In genomic region chr5:53934126-53934856, GRCh38 we compare ENCODE assay signal across 19 cellular contexts.
DNase-seq lines count a peak whose midpoint lies in the region; ATAC-seq, FAIRE-seq and TF ChIP-seq lines count a peak whose summit lies in the region.
"Had no signal": no experiment of that assay in that cellular context is flagged by ENCODE, and none has a peak within 500 bp of the region (broad histone marks: within the 10 kb centered on the region; RNA-seq: fewer than 3 reads in every experiment).

No MANE protein-coding gene starts in this region.

- H4K20me1 ChIP-seq in SK-N-SH (ENCODE audit: insufficient read depth) (no peaks in the 10 kb centered on the region), osteoblast (ENCODE audit: insufficient read depth, low read length) (no peaks in the 10 kb centered on the region)

- peak; percentile 39 for FAIRE-seq in endometrium (lab: Jason Lieb, UNC)

- H3K27me3 ChIP-seq in SK-N-SH (ENCODE audit: insufficient read depth) (no peaks in the 10 kb centered on the region), osteoblast (ENCODE audit: insufficient read depth, low read length) (no peaks in the 10 kb centered on the region), vagina (no peaks in the 10 kb centered on the region)
- H3K27me3 ChIP-seq: cardiac muscle cell, dorsolateral prefrontal cortex, testis had no signal

- TF ChIP-seq CTCF in SK-N-SH (IDR thresholded peaks at IDR 0.05) = no peak
- no peak for TF ChIP-seq CTCF in osteoblast (IDR thresholded peaks at IDR 0.05; ENCODE audit: extremely low read depth, low read depth, low read length)
- no peak for TF ChIP-seq CTCF in vagina (IDR thresholded peaks at IDR 0.05)

- intact Hi-C loops in vagina (cut with DNase I) = no loop called here

- TF ChIP-seq RAD21 in SK-N-SH (IDR thresholded peaks at IDR 0.05; ENCODE audit: low read length) = no peak

- H3K4me1 ChIP-seq in SK-N-SH (ENCODE audit: control insufficient read depth in 1 of 2, insufficient read depth in 2 of 2, low read depth in 1 of 2, low read length in 1 of 2) (peaks cover 3 to 14% of the 10 kb centered on the region in 2 experiments; a peak in 3 of 4 replicates), osteoblast (ENCODE audit: insufficient read depth, low read length) (peaks cover 5% of the 10 kb centered on the region), vagina (no peaks in the 10 kb centered on the region)

- CTCF ChIA-PET in SK-N-SH (lab: Yijun Ruan, JAX) = interaction anchor here (1.2 to 1.5 kb wide), 3 partner anchors 16 to 106 kb away, joined by 3 to 4 read pairs (median 3); no protein-coding TSS in a partner anchor

- H3K4me2 ChIP-seq in SK-N-SH = no peak overlapping the region
- H3K4me2 ChIP-seq in osteoblast (ENCODE audit: insufficient read depth, low read length) = no peak overlapping the region

- no peaks in the 10 kb centered on the region for H3K9me3 ChIP-seq in SK-N-SH
- H3K9me3 ChIP-seq in osteoblast (ENCODE audit: low read depth, low read length) = no peaks in the 10 kb centered on the region
- no peaks in the 10 kb centered on the region for H3K9me3 ChIP-seq in vagina
- H3K9me3 ChIP-seq: testis had no signal

- whole genome bisulfite sequencing in SK-N-SH (ENCODE audit: low lambda C conversion rate) = 56% methylated on average over 4 of the region's 4 CpGs

- H2AFZ ChIP-seq in SK-N-SH (ENCODE audit: low read depth) = peak overlapping the region; percentile 53; the same call in 1 of the 2 replicates
- H2AFZ ChIP-seq in osteoblast (ENCODE audit: low read length) = no peak overlapping the region

- no peak overlapping the region for H3K9ac ChIP-seq in SK-N-SH

- POLR2A ChIA-PET in SK-N-SH (lab: Yijun Ruan, JAX) = no interaction called here

- no peak overlapping the region for H3K4me3 ChIP-seq in SK-N-SH (ENCODE audit: low read depth in 2 of 2, low read length in 1 of 2)
- H3K4me3 ChIP-seq in osteoblast (ENCODE audit: insufficient read depth, low read length) = no peak overlapping the region
- H3K4me3 ChIP-seq in vagina = no peak overlapping the region
- H3K4me3 ChIP-seq: cardiac muscle cell, dorsolateral prefrontal cortex, testis had no signal

- TF ChIP-seq EP300 in SK-N-SH (IDR thresholded peaks at IDR 0.05; ENCODE audit: borderline replicate concordance in 1 of 2, low read depth in 1 of 2, low read length in 1 of 2) = no peak

- H3K79me2 ChIP-seq in SK-N-SH (ENCODE audit: insufficient read depth) = no peaks in the 10 kb centered on the region
- H3K79me2 ChIP-seq in osteoblast (ENCODE audit: insufficient read depth, low read length) = no peaks in the 10 kb centered on the region

- no peak for TF ChIP-seq POLR2A in vagina (IDR thresholded peaks at IDR 0.05)

- no peaks in the 10 kb centered on the region for H3F3A ChIP-seq in SK-N-SH (replicated peaks; ENCODE audit: insufficient read depth)

- no peak for ATAC-seq in HG03097 (IDR thresholded peaks at IDR 0.05; ENCODE audit: low FRiP score, unreplicated experiment)
- ATAC-seq: activated CD4-positive, alpha-beta T cell treated with anti-CD3 and anti-CD28 coated beads for 36 hours; activated naive CD4-positive, alpha-beta T cell treated with anti-CD3 and anti-CD28 coated beads, Interleukin-2, amount 50 U/mL, for 72 hours; CD8-positive, alpha-beta T cell; stimulated activated naive B cell treated with anti-CD40 and anti-IgM and Interleukin-4, amounts not matched to agents 10 μg/mL and 1 μg/mL and 100 μg/mL, for 72 hours had no signal

- peak overlapping the region in 1 of 2 experiments; percentile 33; a peak in 3 of 4 replicates for H3K27ac ChIP-seq in SK-N-SH (ENCODE audit: low read depth in 2 of 2, low read length in 1 of 2)
- H3K27ac ChIP-seq in osteoblast (ENCODE audit: low read depth, low read length) = no peak overlapping the region
- H3K27ac ChIP-seq in vagina = no peak overlapping the region
- H3K27ac ChIP-seq: cardiac muscle cell, dorsolateral prefrontal cortex, testis had no signal

- no peaks in the 10 kb centered on the region for H3K9me2 ChIP-seq in SK-N-SH

- H3K36me3 ChIP-seq in SK-N-SH (replicated peaks in 1 of 2; ENCODE audit: control insufficient read depth in 1 of 2, insufficient read depth in 2 of 2, low read length in 1 of 2) (no peaks in the 10 kb centered on the region), osteoblast (ENCODE audit: insufficient read depth, low read length) (no peaks in the 10 kb centered on the region), vagina (no peaks in the 10 kb centered on the region)
- H3K36me3 ChIP-seq: cardiac muscle cell had no signal

- DNase-seq in HCEC 1CT (peak; percentile 11), SK-N-SH (no peak), osteoblast (ENCODE audit: insufficient read length, low spot score, missing footprints) (peak; percentile 62), T1000 (lab: John Stamatoyannopoulos, UW) (no peak), vagina (ENCODE audit: extremely low spot score in 2 of 2) (no peak)
- DNase-seq: activated CD4-positive, alpha-beta T cell treated with anti-CD3 and anti-CD28 coated beads for 36 hours; CD8-positive, alpha-beta T cell; dorsolateral prefrontal cortex; H9; kidney glomerular epithelial cell; NCI-H1417 treated with DMSO at 0.1 percent for 48 hours; NCI-H526; stimulated activated CD4-positive, alpha-beta T cell treated with anti-CD3 and anti-CD28 coated beads, Interleukin-1b, Interleukin-23, amount 100 ng/mL, for 48 hours; stimulated activated naive B cell treated with anti-CD40 and anti-IgM and Interleukin-4, amounts not matched to agents 10 μg/mL and 1 μg/mL and 100 μg/mL, for 72 hours; testis had no signal

TF ChIP-seq in SK-N-SH, 30 proteins besides CTCF, POLR2A, EP300 and RAD21 (continues in another document):
- TF ChIP-seq IRF3 (IDR thresholded peaks at IDR 0.05; ENCODE audit: low read depth, low read length) = no peak
- TF ChIP-seq GATA2 (CRISPR knock-in tag; IDR thresholded peaks at IDR 0.05) = no peak
- no peak for TF ChIP-seq ELF1 (IDR thresholded peaks at IDR 0.05)
- no peak for TF ChIP-seq TEAD4 (IDR thresholded peaks at IDR 0.05; ENCODE audit: borderline replicate concordance, insufficient read depth)
- no peak for TF ChIP-seq NRF1 (IDR thresholded peaks at IDR 0.05; ENCODE audit: low read depth, low read length)
- TF ChIP-seq, protein P1, sequence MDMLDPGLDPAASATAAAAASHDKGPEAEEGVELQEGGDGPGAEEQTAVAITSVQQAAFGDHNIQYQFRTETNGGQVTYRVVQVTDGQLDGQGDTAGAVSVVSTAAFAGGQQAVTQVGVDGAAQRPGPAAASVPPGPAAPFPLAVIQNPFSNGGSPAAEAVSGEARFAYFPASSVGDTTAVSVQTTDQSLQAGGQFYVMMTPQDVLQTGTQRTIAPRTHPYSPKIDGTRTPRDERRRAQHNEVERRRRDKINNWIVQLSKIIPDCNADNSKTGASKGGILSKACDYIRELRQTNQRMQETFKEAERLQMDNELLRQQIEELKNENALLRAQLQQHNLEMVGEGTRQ (IDR thresholded peaks at IDR 0.05; ENCODE audit: borderline replicate concordance, low read depth, low read length) = no peak
- no peak for TF ChIP-seq FOXM1 (IDR thresholded peaks at IDR 0.05; ENCODE audit: low read depth)
- TF ChIP-seq RXRA (IDR thresholded peaks at IDR 0.05; ENCODE audit: borderline replicate concordance, low read depth) = no peak
- no peak for TF ChIP-seq CHD2 (IDR thresholded peaks at IDR 0.05; ENCODE audit: low read length, partially characterized antibody)
- TF ChIP-seq EZH2phosphoT487 (IDR thresholded peaks at IDR 0.05; ENCODE audit: borderline replicate concordance, low read depth) = no peak
- no peak for TF ChIP-seq ZBTB33 (IDR thresholded peaks at IDR 0.05; ENCODE audit: borderline replicate concordance, low read depth)
- no peak for TF ChIP-seq SIN3A (IDR thresholded peaks at IDR 0.05; ENCODE audit: borderline replicate concordance, low read depth, low read length)
- TF ChIP-seq RCOR1 (IDR thresholded peaks at IDR 0.05; ENCODE audit: low read length) = no peak
- TF ChIP-seq USF1 (IDR thresholded peaks at IDR 0.05; ENCODE audit: borderline replicate concordance, low read depth) = no peak

Comparison
In these comparisons a context has a peak if more than half of its experiments do, and no peak if none do; other contexts are left out.
1. DNase-seq: peak in HCEC 1CT (single experiment) and osteoblast (single experiment); none in SK-N-SH (single experiment), T1000 (single experiment) and vagina (0 of 2).